ENCODE assay signal across 20 cellular contexts in the genomic region with DNA sequence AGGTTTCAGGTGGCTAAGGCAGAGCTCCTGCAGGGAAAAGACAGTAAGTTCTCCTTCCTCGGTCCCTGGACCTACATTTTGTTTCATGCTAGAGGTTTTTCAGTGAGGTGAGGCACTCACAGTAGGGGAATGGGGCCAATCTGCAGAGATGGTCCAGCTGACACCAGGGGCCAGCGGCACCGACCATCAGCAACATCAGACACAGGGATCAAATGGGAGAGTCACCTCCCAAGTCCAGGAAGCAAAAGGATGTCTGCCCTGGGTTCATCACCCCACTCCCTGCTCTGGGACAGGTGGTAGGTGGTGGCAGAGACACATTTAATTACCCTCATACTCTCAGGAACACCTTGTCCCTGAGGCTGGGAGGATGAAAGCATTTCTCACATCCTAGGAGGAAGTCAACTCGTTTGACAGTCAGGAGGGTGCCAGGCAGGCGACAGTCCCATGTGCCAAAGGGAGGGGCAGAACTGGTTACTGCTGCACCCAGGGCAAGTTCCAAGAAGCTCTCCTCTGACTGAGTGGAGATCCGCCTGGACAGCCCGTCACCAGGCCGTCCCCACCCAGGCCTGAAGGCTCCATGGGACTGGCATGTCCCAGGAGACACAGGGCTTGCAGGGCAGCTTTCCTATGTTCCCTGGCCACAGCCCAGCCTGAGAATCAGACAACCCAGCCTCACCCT. TPM values are rescaled to one million over a fixed set of nuclear protein-coding genes. Genes with fewer than 3 reads are reported as not detected.
DNase-seq lines count a peak whose midpoint lies in the region; ATAC-seq, FAIRE-seq and TF ChIP-seq lines count a peak whose summit lies in the region.
"Had no signal": no experiment of that assay in that cellular context is flagged by ENCODE, and none has a peak within 500 bp of the region (broad histone marks: within the 10 kb centered on the region; RNA-seq: fewer than 3 reads in every experiment).

No MANE protein-coding gene starts in this region.

- CTCF ChIA-PET in K562 (lab: Yijun Ruan, JAX; ENCODE audit: low intra/inter-chr PET ratio) = no interaction called here

- intact Hi-C loops in K562 (cut with micrococcal nuclease) = loop anchor here (10.0 kb wide), 1 partner anchor 507 kb away; no protein-coding TSS in a partner anchor

- peak; percentile 32 for FAIRE-seq in K562 (lab: Jason Lieb, UNC)
- FAIRE-seq: TTC549 had no signal

- H3K9me3 ChIP-seq in K562 (replicated peaks; ENCODE audit: control insufficient read depth, insufficient read depth, low read depth, low read length) (no peaks in the 10 kb centered on the region), esophagus (ENCODE audit: control insufficient read depth in 2 of 2, insufficient read depth in 1 of 2, low read depth in 1 of 2, low read length in 1 of 2) (no peaks in the 10 kb centered on the region), muscle layer of duodenum (ENCODE audit: control insufficient read depth in 1 of 2, low read length in 2 of 2) (no peaks in the 10 kb centered on the region)
- H3K9me3 ChIP-seq: BE2C had no signal

- H3K27me3 ChIP-seq in K562 (ENCODE audit: control insufficient read depth in 2 of 2, insufficient read depth in 2 of 2, low read length in 2 of 2) = no peaks in the 10 kb centered on the region
- H3K27me3 ChIP-seq in esophagus (ENCODE audit: control insufficient read depth in 1 of 2, insufficient read depth in 2 of 2, low read length in 2 of 2) = no peaks in the 10 kb centered on the region
- no peaks in the 10 kb centered on the region for H3K27me3 ChIP-seq in muscle layer of duodenum (ENCODE audit: low read depth, low read length)
- H3K27me3 ChIP-seq: BE2C had no signal

- peak overlapping the region in 1 of 2 experiments; percentile 28; a peak in 1 of 4 replicates for H3K9ac ChIP-seq in K562 (ENCODE audit: insufficient read depth in 1 of 2, low read depth in 2 of 2, low read length in 2 of 2)

- peaks cover 48% of the 10 kb centered on the region for H3K79me2 ChIP-seq in K562 (ENCODE audit: control insufficient read depth, insufficient read depth, low read length)

- H3K4me1 ChIP-seq in K562 (replicated peaks in 1 of 2; ENCODE audit: control insufficient read depth in 2 of 2, insufficient read depth in 2 of 2, low read length in 2 of 2) (peaks cover 30 to 48% of the 10 kb centered on the region in 2 experiments), esophagus (ENCODE audit: control insufficient read depth in 2 of 2, insufficient read depth in 2 of 2, low read length in 1 of 2) (peaks cover 44 to 76% of the 10 kb centered on the region in 2 donors), muscle layer of duodenum (ENCODE audit: control insufficient read depth in 1 of 2, insufficient read depth in 2 of 2, low read length in 2 of 2) (peaks cover 61 to 79% of the 10 kb centered on the region in 2 donors)

- peaks cover 24% of the 10 kb centered on the region for H3K9me1 ChIP-seq in K562 (ENCODE audit: control insufficient read depth, insufficient read depth, low read length)

- TF ChIP-seq EP300 in K562 (IDR thresholded peaks at IDR 0.05; ENCODE audit: low read length) = no peak

- H3K4me2 ChIP-seq in K562 (ENCODE audit: insufficient read depth, low read length) = no peak overlapping the region

- no peak for TF ChIP-seq RAD21 in K562 (CRISPR knock-in tag; conservative IDR thresholded peaks at IDR 0.05 in 1 of 2, IDR thresholded peaks at IDR 0.05 in 1 of 2)

- 82% methylated on average over 6 of the region's 8 CpGs for whole genome bisulfite sequencing in K562 (ENCODE audit: insufficient coverage, low coverage, missing lambda C conversion rate)
- WGBS in esophagus, 2 donors = 44 to 60% methylated on average over 8 of the region's 8 CpGs

- TF ChIP-seq CTCF in K562 (IDR thresholded peaks at IDR 0.05 in 2 of 3, conservative IDR thresholded peaks at IDR 0.05 in 1 of 3; ENCODE audit: insufficient read depth in 2 of 3, low read depth in 1 of 3, low read length in 3 of 3) = no peak

- in situ Hi-C loops in K562 (cut with MboI) = no loop called here

- TF ChIP-seq POLR2A in K562 (conservative IDR thresholded peaks at IDR 0.05) = no peak

- no TSS peak for BruUV-seq in K562 (replicated peaks; lab: Mats Ljungman, UMichigan)

- POLR2A ChIA-PET in K562 (lab: Yijun Ruan, JAX) = interaction anchor here (0.6 to 1.5 kb wide), 4 partner anchors 8 to 176 kb away, joined by 3 to 5 read pairs (median 3); no protein-coding TSS in a partner anchor

- DNase-seq in K562 (ENCODE audit: extremely low read depth in 1 of 4, low spot score in 3 of 4) (no peak), ureter (ENCODE audit: low spot score) (peak; percentile 74), AML-193 (lab: John Stamatoyannopoulos, UW) (no peak), occipital lobe (lab: John Stamatoyannopoulos, UW) (no peak)
- DNase-seq: activated CD4-positive, alpha-beta T cell treated with anti-CD3 and anti-CD28 coated beads, Interleukin-2, amount 50 U/mL, for 4 hours; activated T-cell treated with anti-CD3 and anti-CD28 coated beads, Interleukin-2, amount 50 U/mL, for 1 hour; BE2C; effector CD4-positive, alpha-beta T cell; NCI-H1092 treated with DMSO at 0.1 percent for 48 hours; NCI-H2171 treated with DMSO at 0.1 percent for 48 hours; NCI-H82; nephron progenitor cell; stimulated activated CD4-positive, alpha-beta T cell treated with anti-CD3 and anti-CD28 coated beads, Interleukin-2, amount 100 ng/mL, for 24 hours had no signal

- no peak overlapping the region for H3K4me3 ChIP-seq in K562
- no peak overlapping the region for H3K4me3 ChIP-seq in esophagus (ENCODE audit: low read depth in 1 of 2, low read length in 2 of 2)
- no peak overlapping the region for H3K4me3 ChIP-seq in muscle layer of duodenum (ENCODE audit: low read depth in 1 of 2, low read length in 2 of 2)

- peaks cover 36% of the 10 kb centered on the region; the same call in 2 of the 3 replicates for H3K36me3 ChIP-seq in K562 (ENCODE audit: control insufficient read depth, insufficient read depth, low read length)
- peaks cover 0 to 7% of the 10 kb centered on the region in 2 donors for H3K36me3 ChIP-seq in esophagus (ENCODE audit: control insufficient read depth in 2 of 2, insufficient read depth in 2 of 2, low read length in 1 of 2)
- H3K36me3 ChIP-seq in muscle layer of duodenum (ENCODE audit: control insufficient read depth in 1 of 2, insufficient read depth in 2 of 2, low read length in 2 of 2) = no peaks in the 10 kb centered on the region
- H3K36me3 ChIP-seq: BE2C had no signal

- H4K20me1 ChIP-seq in K562 (replicated peaks; ENCODE audit: control insufficient read depth, insufficient read depth, low read length) = peaks cover 64% of the 10 kb centered on the region

- ATAC-seq in K562 = no peak
- no peak for ATAC-seq in HG02885 (IDR thresholded peaks at IDR 0.05; ENCODE audit: poor library complexity, unreplicated experiment)
- ATAC-seq: activated naive CD4-positive, alpha-beta T cell treated with anti-CD3 and anti-CD28 coated beads, Interleukin-2, amount 50 U/mL, for 72 hours; Panc1; sciatic nerve had no signal

- no peak overlapping the region for H2AFZ ChIP-seq in K562 (ENCODE audit: low read depth, low read length)

- H3K27ac ChIP-seq in K562 (ENCODE audit: extremely low read depth, low read depth, low read length) (no peak overlapping the region; the same call in 2 of the 3 replicates), esophagus (ENCODE audit: low read depth in 2 of 2, low read length in 1 of 2) (peak overlapping the region; percentile 87 to 92), muscle layer of duodenum (ENCODE audit: low read length) (peak overlapping the region; percentile 90)

RNA-seq across cellular contexts. Expression of a gene that starts 19.2 kb away (rescaled TPM):
- 30.0 and 74.0 TPM in 2 replicates for total RNA-seq in K562 (2011; cell fraction: chromatin; rRNA removed; ENCODE audit: low replicate concordance)
- 56.4 and 56.6 TPM in 2 replicates for total RNA-seq in K562 (2011; cell fraction: nucleolus; rRNA removed)
- total RNA-seq in K562 (2011; cell fraction: nucleoplasm; rRNA removed) = 38.9 and 42.7 TPM in 2 replicates
- total RNA-seq in K562 (2014; rRNA removed) (45.6 and 54.5 TPM in 2 replicates), K562 (2014; rRNA removed; fragmentation: Illumina TruSeq; extraction: Trizol) (22.0 and 30.6 TPM in 2 replicates), K562 (2015; rRNA removed; fragmentation: Illumina TruSeq; extraction: Trizol) (51.8 and 53.5 TPM in 2 replicates), K562 (2021) (61.3 and 61.5 TPM in 2 replicates), ureter (89.2 TPM), occipital lobe (63.0 TPM)
- polyA plus RNA-seq in K562 (2011; rRNA removed) (48.2 and 51.5 TPM in 2 replicates), K562 (2014; fragmentation: Illumina TruSeq; extraction: Trizol) (64.9 and 69.7 TPM in 2 replicates), K562 (2014; fragmentation: Nextera tagmentation; extraction: Ambion mirVana) (10 to 100 TPM; 23.2 to 40.7 TPM), K562 (2014; rRNA removed) (33.9 and 37.3 TPM in 2 replicates), esophagus (10 to 100 TPM; 17.0 to 78.1 TPM)
- 97.2 and 146 TPM in 2 replicates for polyA plus RNA-seq in K562 (2011; cell fraction: cytosol; rRNA removed)
- polyA plus RNA-seq in K562 (2011; cell fraction: nucleus; rRNA removed) = 52.3 and 67.8 TPM in 2 replicates
- 84.3 and 116 TPM in 2 replicates for polyA plus RNA-seq in K562 (2012)
- 45.3 and 118 TPM in 2 replicates for polyA minus RNA-seq in K562 (2011; rRNA and poly(A)+ RNA removed)
- 61.6 and 78.2 TPM in 2 replicates for polyA minus RNA-seq in K562 (2011; cell fraction: cytosol; rRNA and poly(A)+ RNA removed)
- polyA minus RNA-seq in K562 (2011; cell fraction: nucleus; rRNA and poly(A)+ RNA removed) = 17.6 and 17.7 TPM in 2 replicates

RNA-seq across cellular contexts. Expression of a gene that starts 21.6 kb away (rescaled TPM):
- not detected in 2 replicates for total RNA-seq in K562 (2011; cell fraction: chromatin; rRNA removed; ENCODE audit: low replicate concordance)
- not detected in 2 replicates for total RNA-seq in K562 (2011; cell fraction: nucleolus; rRNA removed)
- not detected in 2 replicates for total RNA-seq in K562 (2011; cell fraction: nucleoplasm; rRNA removed)
- total RNA-seq in K562 (2014; rRNA removed) (not detected in 2 replicates), K562 (2014; rRNA removed; fragmentation: Illumina TruSeq; extraction: Trizol) (not detected in 2 replicates), K562 (2015; rRNA removed; fragmentation: Illumina TruSeq; extraction: Trizol) (not detected in 2 replicates), K562 (2021) (not detected in 2 replicates), ureter (not detected), occipital lobe (not detected)
- polyA plus RNA-seq in K562 (2011; rRNA removed) (not detected in 2 replicates), K562 (2014; fragmentation: Illumina TruSeq; extraction: Trizol) (not detected in 2 replicates), K562 (2014; fragmentation: Nextera tagmentation; extraction: Ambion mirVana) (not detected), K562 (2014; rRNA removed) (not detected in 2 replicates), esophagus (not detected)
- polyA plus RNA-seq in K562 (2011; cell fraction: cytosol; rRNA removed) = not detected in 2 replicates
- polyA plus RNA-seq in K562 (2011; cell fraction: nucleus; rRNA removed) = not detected in 2 replicates
- polyA plus RNA-seq in K562 (2012) = not detected in 2 replicates
- not detected in 2 replicates for polyA minus RNA-seq in K562 (2011; rRNA and poly(A)+ RNA removed)
- not detected in 2 replicates for polyA minus RNA-seq in K562 (2011; cell fraction: cytosol; rRNA and poly(A)+ RNA removed)
- polyA minus RNA-seq in K562 (2011; cell fraction: nucleus; rRNA and poly(A)+ RNA removed) = not detected in 2 replicates
- total RNA-seq: sciatic nerve had no signal

RNA-seq across cellular contexts. Expression of a gene that starts 30.8 kb away (rescaled TPM):
- 3.4 and 5.6 TPM in 2 replicates for total RNA-seq in K562 (2011; cell fraction: chromatin; rRNA removed; ENCODE audit: low replicate concordance)
- 3.0 and 4.7 TPM in 2 replicates for total RNA-seq in K562 (2011; cell fraction: nucleolus; rRNA removed)
- total RNA-seq in K562 (2011; cell fraction: nucleoplasm; rRNA removed) = 2.4 and 6.9 TPM in 2 replicates
- total RNA-seq in K562 (2014; rRNA removed) (0.95 and 2.9 TPM in 2 replicates), K562 (2014; rRNA removed; fragmentation: Illumina TruSeq; extraction: Trizol) (0.22 and 0.55 TPM in 2 replicates), K562 (2015; rRNA removed; fragmentation: Illumina TruSeq; extraction: Trizol) (0.60 and 0.65 TPM in 2 replicates), K562 (2021) (1.9 and 2.0 TPM in 2 replicates), ureter (5.6 TPM), occipital lobe (not detected)
- polyA plus RNA-seq in K562 (2011; rRNA removed) (0.79 and 2.2 TPM in 2 replicates), K562 (2014; fragmentation: Illumina TruSeq; extraction: Trizol) (1.4 and 2.7 TPM in 2 replicates), K562 (2014; fragmentation: Nextera tagmentation; extraction: Ambion mirVana) (under 1 TPM; 0.08 to 0.18 TPM), K562 (2014; rRNA removed) (1.4 and 2.2 TPM in 2 replicates), esophagus (10 to 100 TPM; 10.7 to 15.2 TPM)
- polyA plus RNA-seq in K562 (2011; cell fraction: cytosol; rRNA removed) = 1.8 and 2.4 TPM in 2 replicates
- 3.4 and 4.8 TPM in 2 replicates for polyA plus RNA-seq in K562 (2011; cell fraction: nucleus; rRNA removed)
- 0.86 and 2.0 TPM in 2 replicates for polyA plus RNA-seq in K562 (2012)
- polyA minus RNA-seq in K562 (2011; rRNA and poly(A)+ RNA removed) = 0.72 and 1.1 TPM in 2 replicates
- 1.9 and 2.9 TPM in 2 replicates for polyA minus RNA-seq in K562 (2011; cell fraction: cytosol; rRNA and poly(A)+ RNA removed)
- polyA minus RNA-seq in K562 (2011; cell fraction: nucleus; rRNA and poly(A)+ RNA removed) = 0.67 and 0.81 TPM in 2 replicates

RNA-seq across cellular contexts. Expression of a gene that starts 45.5 kb away (rescaled TPM):
- not detected in 2 replicates for total RNA-seq in K562 (2011; cell fraction: chromatin; rRNA removed; ENCODE audit: low replicate concordance)
- 0.50 TPM in 1 of 2 replicates, not detected in the other for total RNA-seq in K562 (2011; cell fraction: nucleolus; rRNA removed)
- not detected in 2 replicates for total RNA-seq in K562 (2011; cell fraction: nucleoplasm; rRNA removed)
- 0.24 and 0.77 TPM in 2 replicates for total RNA-seq in K562 (2014; rRNA removed)
- total RNA-seq in K562 (2014; rRNA removed; fragmentation: Illumina TruSeq; extraction: Trizol) = not detected in 2 replicates
- 0.36 TPM in 1 of 2 replicates, not detected in the other for total RNA-seq in K562 (2015; rRNA removed; fragmentation: Illumina TruSeq; extraction: Trizol)
- total RNA-seq in K562 (2021) = 0.16 TPM in 1 of 2 replicates, not detected in the other
- 0.06 and 0.07 TPM in 2 replicates for polyA plus RNA-seq in K562 (2011; rRNA removed)
- polyA plus RNA-seq in K562 (2011; cell fraction: cytosol; rRNA removed) = 0.13 and 0.95 TPM in 2 replicates
- 0.28 and 0.43 TPM in 2 replicates for polyA plus RNA-seq in K562 (2011; cell fraction: nucleus; rRNA removed)
- 0.17 TPM in 1 of 2 replicates, not detected in the other for polyA plus RNA-seq in K562 (2012)
- polyA plus RNA-seq in K562 (2014; fragmentation: Illumina TruSeq; extraction: Trizol) = not detected in 2 replicates
- polyA plus RNA-seq in K562 (2014; fragmentation: Nextera tagmentation; extraction: Ambion mirVana) = not detected
- 0.25 TPM in 1 of 2 replicates, not detected in the other for polyA plus RNA-seq in K562 (2014; rRNA removed)
- polyA minus RNA-seq in K562 (2011; rRNA and poly(A)+ RNA removed) = not detected in 2 replicates
- not detected in 2 replicates for polyA minus RNA-seq in K562 (2011; cell fraction: cytosol; rRNA and poly(A)+ RNA removed)
- 0.54 TPM in 1 of 2 replicates, not detected in the other for polyA minus RNA-seq in K562 (2011; cell fraction: nucleus; rRNA and poly(A)+ RNA removed)
- 1 to 10 TPM; 3.3 to 4.7 TPM for polyA plus RNA-seq in esophagus
- 14.3 TPM for total RNA-seq in ureter
- 2.3 TPM for total RNA-seq in occipital lobe
